In genomic region chr3:48716982-48717746, GRCh38 we compare ENCODE assay signal across 8 cellular contexts. TPM values are rescaled to one million over a fixed set of nuclear protein-coding genes. Genes with fewer than 3 reads are reported as not detected.
DNase-seq lines count a peak whose midpoint lies in the region; ATAC-seq, FAIRE-seq and TF ChIP-seq lines count a peak whose summit lies in the region.

IP6K2 (minus strand) TSS chr3:48717221; CDS start chr3:48695291, 21,930 bp downstream.

- no peaks in the 10 kb centered on the region for H3K27me3 ChIP-seq in pancreas
- H3K27me3 ChIP-seq in tibial artery = no peaks in the 10 kb centered on the region

- H3K36me3 ChIP-seq in pancreas (no peaks in the 10 kb centered on the region), tibial artery (peaks cover 0 to 24% (median 8%) of the 10 kb centered on the region in 3 donors)

- TF ChIP-seq CTCF in GM12864 (IDR thresholded peaks at IDR 0.05; ENCODE audit: low read depth, low read length, missing control alignments) = no peak
- TF ChIP-seq CTCF in pancreas (IDR thresholded peaks at IDR 0.05) = no peak
- TF ChIP-seq CTCF in tibial artery (IDR thresholded peaks at IDR 0.05) = no peak

- ATAC-seq in HG02759 (IDR thresholded peaks at IDR 0.05; ENCODE audit: unreplicated experiment) (peak; percentile 99), Right ventricle myocardium inferior (peak; percentile 99), pancreas (peak; percentile 98 to 99 (median 99))

- H3K4me1 ChIP-seq in pancreas = peaks cover 7 to 19% (median 10%) of the 10 kb centered on the region in 3 donors
- peaks cover 0 to 39% (median 22%) of the 10 kb centered on the region in 4 donors for H3K4me1 ChIP-seq in tibial artery

- H3K4me3 ChIP-seq in GM12864 (ENCODE audit: low read depth, low read length) (peak within 1 kb of the TSS; percentile 89), pancreas (peak within 1 kb of the TSS; percentile 60 to 82 (median 71)), tibial artery (peak within 1 kb of the TSS; percentile 65 to 78)

- 1% methylated on average over 38 of the region's 38 CpGs for WGBS in pancreas, 2 donors

- intact Hi-C loops in Right ventricle myocardium inferior (cut with DNase I) (loop anchor here (2.0 kb wide), 1 partner anchor 32 kb away; the partner anchor contains the start of gene NCKIPSD), pancreas (cut with DNase I) (no loop called here), tibial artery (cut with DNase I; ENCODE audit: low total_unique reads) (no loop called here)

- H3K27ac ChIP-seq in pancreas = peak within 1 kb of the TSS; percentile 67 to 85 (median 70)
- peak within 1 kb of the TSS; percentile 72 to 83 for H3K27ac ChIP-seq in tibial artery

- H3K9me3 ChIP-seq in pancreas = no peaks in the 10 kb centered on the region
- no peaks in the 10 kb centered on the region for H3K9me3 ChIP-seq in tibial artery

- peak; percentile 57 for FAIRE-seq in pancreas (lab: Jason Lieb, UNC)

- peak; percentile 93 for DNase-seq in GM12864 (ENCODE audit: low read depth)
- DNase-seq in NCI-H1417 (lab: John Stamatoyannopoulos, UW) = peak; percentile 92 to 97 (median 92)
- peak; percentile 83 to 93 for DNase-seq in SW 1271 (lab: John Stamatoyannopoulos, UW)
- DNase-seq in activated naive CD8-positive, alpha-beta T cell treated with anti-CD3 and anti-CD28 coated beads, Interleukin-2, amount 50 U/mL, for 16 hours (ENCODE audit: low read depth, low spot score) = peak; percentile 99
- DNase-seq in Right ventricle myocardium inferior (ENCODE audit: missing footprints) = peak; percentile 99
- peak; percentile 98 to 100 (median 99) for DNase-seq in pancreas
- DNase-seq in tibial artery = peak; percentile 99

RNA-seq across cellular contexts. Expression of gene IP6K2, which starts in this region (rescaled TPM):
- total RNA-seq in Right ventricle myocardium inferior (29.3 TPM), pancreas (10 to 100 TPM; 19.1 to 47.1 (median 29.3) TPM)
- 100 to 1,000 TPM; 105 to 107 TPM for polyA plus RNA-seq in pancreas

Comparison
In these comparisons a context has a peak if more than half of its experiments do, and no peak if none do; other contexts are left out.
1. Peak in every context shown above with its lines: DNase-seq, ATAC-seq, H3K4me3 ChIP-seq and H3K27ac ChIP-seq.